Comparison of ENCODE assay signal across 25 cellular contexts in the genomic region with DNA sequence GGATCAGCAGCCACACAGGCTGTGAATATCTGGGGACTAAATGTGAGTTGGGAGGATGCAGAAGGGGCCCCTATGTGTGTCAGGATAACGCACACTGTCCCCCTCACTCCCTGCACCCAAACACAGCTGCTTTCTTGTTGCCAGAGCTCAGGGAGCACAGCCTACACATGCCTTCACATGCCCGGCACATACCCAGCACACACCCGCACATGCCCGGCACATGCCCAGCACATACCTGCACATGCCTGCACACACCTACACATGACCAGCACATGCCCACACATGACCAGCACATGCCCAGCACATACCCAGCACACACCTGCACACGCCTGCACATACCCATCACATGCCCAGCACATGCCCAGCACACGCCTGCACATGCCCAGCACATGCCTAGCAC.
DNase-seq lines count a peak whose midpoint lies in the region; ATAC-seq and TF ChIP-seq lines count a peak whose summit lies in the region.
"Had no signal": no experiment of that assay in that cellular context is flagged by ENCODE, and none has a peak within 500 bp of the region (broad histone marks: within the 10 kb centered on the region; RNA-seq: fewer than 3 reads in every experiment).

No MANE protein-coding gene starts in this region.

- TF ChIP-seq EP300 in sigmoid colon (IDR thresholded peaks at IDR 0.05): no peak

- H3K36me3 ChIP-seq in WERI-Rb-1 (no peaks in the 10 kb centered on the region), sigmoid colon (no peaks in the 10 kb centered on the region)
- H3K36me3 ChIP-seq: adrenal gland, brain microvascular endothelial cell, Peyer's patch had no signal

- no peaks in the 10 kb centered on the region for H3K27me3 Mint-ChIP-seq in naive thymus-derived CD8-positive, alpha-beta T cell
- H3K27me3 Mint-ChIP-seq: natural killer cell treated with Interleukin-12 subunit alpha and Interleukin-12 subunit beta and Interleukin-15 and Interleukin-18, amount 100 ng/mL, for 72 hours had no signal

- peak overlapping the region in 1 of 10 donors; percentile 72 for H3K27ac Mint-ChIP-seq in naive thymus-derived CD8-positive, alpha-beta T cell
- H3K27ac Mint-ChIP-seq: mesothelial cell of epicardium; natural killer cell treated with Interleukin-12 subunit alpha and Interleukin-12 subunit beta and Interleukin-15 and Interleukin-18, amount 100 ng/mL, for 72 hours had no signal

- no peaks in the 10 kb centered on the region for H3K36me3 Mint-ChIP-seq in naive thymus-derived CD8-positive, alpha-beta T cell
- H3K36me3 Mint-ChIP-seq: CD4-positive, alpha-beta memory T cell; mesothelial cell of epicardium; natural killer cell treated with Interleukin-12 subunit alpha and Interleukin-12 subunit beta and Interleukin-15 and Interleukin-18, amount 100 ng/mL, for 72 hours had no signal

- H3K9me3 ChIP-seq in WERI-Rb-1 (ENCODE audit: severe bottlenecking) (no peaks in the 10 kb centered on the region), sigmoid colon (no peaks in the 10 kb centered on the region)
- H3K9me3 ChIP-seq: adrenal gland had no signal

- no peak for TF ChIP-seq POLR2A in sigmoid colon (IDR thresholded peaks at IDR 0.05)

- TF ChIP-seq CTCF in WERI-Rb-1 (IDR thresholded peaks at IDR 0.05; ENCODE audit: low read depth, low read length) (no peak), sigmoid colon (IDR thresholded peaks at IDR 0.05) (no peak)

- 92% methylated on average over 6 of the region's 6 CpGs for WGBS in sigmoid colon, 2 donors

- H3K4me3 Mint-ChIP-seq in naive thymus-derived CD8-positive, alpha-beta T cell: no peak overlapping the region
- H3K4me3 Mint-ChIP-seq: activated CD4-positive, alpha-beta T cell treated with anti-CD3 and anti-CD28 coated beads, Interleukin-2, amount 10 ng/mL, durations not matched to agents 7 days and 5 days; CD4-positive, alpha-beta memory T cell; mesothelial cell of epicardium; natural killer cell treated with Interleukin-12 subunit alpha and Interleukin-12 subunit beta and Interleukin-15 and Interleukin-18, amount 100 ng/mL, for 72 hours had no signal

- peak; percentile 26 for ATAC-seq in esophagus mucosa
- ATAC-seq in naive thymus-derived CD8-positive, alpha-beta T cell: no peak
- ATAC-seq: left lobe of liver; natural killer cell treated with Interleukin-12 subunit alpha and Interleukin-12 subunit beta and Interleukin-15 and Interleukin-18, amount 100 ng/mL, for 72 hours had no signal

- peak; percentile 32 for DNase-seq in activated CD8-positive, alpha-beta memory T cell treated with anti-CD3 and anti-CD28 coated beads for 24 hours
- no peak for DNase-seq in activated CD8-positive, alpha-beta memory T cell treated with anti-CD3 and anti-CD28 coated beads, Interleukin-2, amount 50 U/mL, for 4 hours
- DNase-seq in WERI-Rb-1: no peak
- peak; percentile 18 for DNase-seq in sigmoid colon
- no peak for DNase-seq in naive thymus-derived CD8-positive, alpha-beta T cell
- no peak for DNase-seq in H4 (ENCODE audit: low spot score)
- no peak for DNase-seq in D341Med (ENCODE audit: low spot score)
- DNase-seq: activated CD4-positive, alpha-beta T cell treated with anti-CD3 and anti-CD28 coated beads, Interleukin-2, amount 10 ng/mL, durations not matched to agents 7 days and 5 days; activated gamma-delta T cell; AML-193; brain microvascular endothelial cell; CD4-positive, alpha-beta memory T cell; cortex of kidney; hypothalamus; NCI-H1436 treated with DMSO at 0.1 percent for 48 hours; NCI-H524 treated with DMSO at 0.1 percent for 48 hours had no signal

- H3K27ac ChIP-seq in WERI-Rb-1: peak overlapping the region; percentile 50
- no peak overlapping the region for H3K27ac ChIP-seq in sigmoid colon
- H3K27ac ChIP-seq: adrenal gland, brain microvascular endothelial cell, KMS-11, parathyroid adenoma, Peyer's patch, VCaP had no signal

- H3K27me3 ChIP-seq in WERI-Rb-1 (ENCODE audit: insufficient read depth, low read depth, severe bottlenecking): no peaks in the 10 kb centered on the region
- peaks cover 0 to 5% (median 0%) of the 10 kb centered on the region in 3 donors for H3K27me3 ChIP-seq in sigmoid colon
- H3K27me3 ChIP-seq: adrenal gland, brain microvascular endothelial cell, Peyer's patch had no signal

- H3K9me3 Mint-ChIP-seq in naive thymus-derived CD8-positive, alpha-beta T cell: no peaks in the 10 kb centered on the region
- H3K9me3 Mint-ChIP-seq: natural killer cell treated with Interleukin-12 subunit alpha and Interleukin-12 subunit beta and Interleukin-15 and Interleukin-18, amount 100 ng/mL, for 72 hours had no signal

- POLR2A ChIA-PET in naive thymus-derived CD8-positive, alpha-beta T cell (lab: Charles Lee): no interaction called here

- H3K4me1 Mint-ChIP-seq in naive thymus-derived CD8-positive, alpha-beta T cell: peaks cover 0 to 6% (median 3%) of the 10 kb centered on the region in 4 donors
- H3K4me1 Mint-ChIP-seq: CD4-positive, alpha-beta memory T cell; mesothelial cell of epicardium had no signal

- intact Hi-C loops in sigmoid colon (cut with DNase I): no loop called here

- H3K4me1 ChIP-seq in sigmoid colon: no peaks in the 10 kb centered on the region
- H3K4me1 ChIP-seq: adrenal gland, parathyroid adenoma, Peyer's patch had no signal

- no peak overlapping the region for H3K4me3 ChIP-seq in WERI-Rb-1 (ENCODE audit: low read depth, low read length)
- H3K4me3 ChIP-seq in sigmoid colon: no peak overlapping the region
- H3K4me3 ChIP-seq: adrenal gland, Peyer's patch had no signal

Comparison
In these comparisons a context has a peak if more than half of its experiments do, and no peak if none do; other contexts are left out.
1. DNase-seq: peak in activated CD8-positive, alpha-beta memory T cell treated with anti-CD3 and anti-CD28 coated beads for 24 hours (single experiment) and sigmoid colon (single experiment); none in activated CD8-positive, alpha-beta memory T cell treated with anti-CD3 and anti-CD28 coated beads, Interleukin-2, amount 50 U/mL, for 4 hours (single experiment), WERI-Rb-1 (single experiment), naive thymus-derived CD8-positive, alpha-beta T cell (0 of 10), H4 (single experiment) and D341Med (single experiment).